ENCODE assay signal across 1 cellular context in the genomic region with DNA sequence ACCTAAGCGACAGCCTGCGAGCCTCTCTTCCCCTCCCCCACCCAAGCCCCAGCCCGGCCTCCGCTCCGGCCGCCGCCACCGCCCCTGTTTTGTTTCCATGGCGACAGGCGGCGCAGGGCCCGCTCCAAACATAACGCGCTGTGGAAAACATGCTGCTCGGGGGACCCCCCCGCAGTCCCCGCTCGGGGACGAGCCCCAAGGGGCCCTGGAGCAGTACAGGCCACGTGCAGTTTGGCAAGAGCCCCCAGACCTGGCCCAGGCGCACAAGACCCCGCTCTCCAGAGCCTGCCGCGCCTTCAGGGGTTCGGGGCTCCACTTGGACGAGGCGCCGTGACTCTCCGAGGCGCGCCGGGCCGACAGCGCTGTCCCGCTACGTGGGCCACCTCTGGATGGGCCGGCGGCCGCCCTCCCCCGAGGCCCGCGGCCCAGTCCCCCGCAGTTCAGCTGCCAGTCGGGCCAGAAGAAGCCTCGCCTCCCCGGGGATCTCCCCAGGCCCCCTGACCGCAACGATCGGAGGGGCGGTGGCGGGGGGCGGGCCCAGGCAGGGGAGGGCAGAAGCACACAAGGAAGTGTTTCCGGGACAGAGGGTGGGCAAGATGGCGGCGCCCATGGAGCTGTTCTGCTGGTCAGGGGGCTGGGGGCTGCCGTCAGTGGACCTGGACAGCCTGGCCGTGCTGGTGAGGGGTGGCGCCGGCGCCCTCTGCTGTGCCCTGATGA.
TF ChIP-seq lines count a peak whose summit lies in the region.

MTX1 (plus strand) TSS at position 40 of the 717 bp plus-strand sequence; CDS start at position 150, 110 bp downstream.

TF ChIP-seq in K562, 482 proteins besides CTCF, POLR2A, EP300 and RAD21 (continued from another document and continues in another):
- no peak for TF ChIP-seq THAP7 (CRISPR knock-in tag; IDR thresholded peaks at IDR 0.05)
- TF ChIP-seq ZNF282 (CRISPR knock-in tag; IDR thresholded peaks at IDR 0.05) = no peak
- TF ChIP-seq, protein P1, sequence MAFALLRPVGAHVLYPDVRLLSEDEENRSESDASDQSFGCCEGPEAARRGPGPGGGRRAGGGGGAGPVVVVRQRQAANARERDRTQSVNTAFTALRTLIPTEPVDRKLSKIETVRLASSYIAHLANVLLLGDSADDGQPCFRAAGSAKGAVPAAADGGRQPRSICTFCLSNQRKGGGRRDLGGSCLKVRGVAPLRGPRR (CRISPR knock-in tag; IDR thresholded peaks at IDR 0.05) = no peak
- TF ChIP-seq ZNF644 (tag; IDR thresholded peaks at IDR 0.05; ENCODE audit: low read depth) = 0 out of 2 replicates have a peak, but pooled peaks have one; percentile 61
- no peak for TF ChIP-seq NCOA2 (IDR thresholded peaks at IDR 0.05; ENCODE audit: partially characterized antibody in 2 of 2)
- no peak for TF ChIP-seq STAT6 (CRISPR knock-in tag; IDR thresholded peaks at IDR 0.05)
- TF ChIP-seq RFX5 (IDR thresholded peaks at IDR 0.05; ENCODE audit: low read depth, low read length) = no peak
- no peak for TF ChIP-seq XRCC4 (IDR thresholded peaks at IDR 0.05; ENCODE audit: extremely low read depth, insufficient read depth, insufficient read length)
- no peak for TF ChIP-seq SMAD3 (CRISPR knock-in tag; conservative IDR thresholded peaks at IDR 0.05)
- TF ChIP-seq U2AF1 (optimal IDR thresholded peaks at IDR 0.05; ENCODE audit: low read depth, low read length) = peak; percentile 87
- no peak for TF ChIP-seq ARNT (IDR thresholded peaks at IDR 0.05)
- TF ChIP-seq CCNT2 (IDR thresholded peaks at IDR 0.05; ENCODE audit: borderline replicate concordance, extremely low read depth, insufficient read length, low read depth, low read length) = peak; percentile 90
- no peak for TF ChIP-seq CREBBP (IDR thresholded peaks at IDR 0.05; ENCODE audit: low read depth, low read length)
- TF ChIP-seq BHLHE40 (IDR thresholded peaks at IDR 0.05; ENCODE audit: low read length) = 0 out of 2 replicates have a peak, but pooled peaks have one; percentile 10
- no peak for TF ChIP-seq FOXP1 (CRISPR knock-in tag; IDR thresholded peaks at IDR 0.05)
- TF ChIP-seq POLR2G (IDR thresholded peaks at IDR 0.05; ENCODE audit: low read depth, low read length) = peak; percentile 91
- TF ChIP-seq SETDB1 (IDR thresholded peaks at IDR 0.05; ENCODE audit: low read length) = no peak
- TF ChIP-seq, protein P2, sequence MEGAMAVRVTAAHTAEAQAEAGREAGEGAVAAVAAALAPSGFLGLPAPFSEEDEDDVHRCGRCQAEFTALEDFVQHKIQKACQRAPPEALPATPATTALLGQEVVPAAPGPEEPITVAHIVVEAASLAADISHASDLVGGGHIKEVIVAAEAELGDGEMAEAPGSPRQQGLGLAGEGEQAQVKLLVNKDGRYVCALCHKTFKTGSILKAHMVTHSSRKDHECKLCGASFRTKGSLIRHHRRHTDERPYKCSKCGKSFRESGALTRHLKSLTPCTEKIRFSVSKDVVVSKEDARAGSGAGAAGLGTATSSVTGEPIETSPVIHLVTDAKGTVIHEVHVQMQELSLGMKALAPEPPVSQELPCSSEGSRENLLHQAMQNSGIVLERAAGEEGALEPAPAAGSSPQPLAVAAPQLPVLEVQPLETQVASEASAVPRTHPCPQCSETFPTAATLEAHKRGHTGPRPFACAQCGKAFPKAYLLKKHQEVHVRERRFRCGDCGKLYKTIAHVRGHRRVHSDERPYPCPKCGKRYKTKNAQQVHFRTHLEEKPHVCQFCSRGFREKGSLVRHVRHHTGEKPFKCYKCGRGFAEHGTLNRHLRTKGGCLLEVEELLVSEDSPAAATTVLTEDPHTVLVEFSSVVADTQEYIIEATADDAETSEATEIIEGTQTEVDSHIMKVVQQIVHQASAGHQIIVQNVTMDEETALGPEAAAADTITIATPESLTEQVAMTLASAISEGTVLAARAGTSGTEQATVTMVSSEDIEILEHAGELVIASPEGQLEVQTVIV (CRISPR knock-in tag; IDR thresholded peaks at IDR 0.05; ENCODE audit: borderline replicate concordance) = no peak
- TF ChIP-seq ZNF140 (CRISPR knock-in tag; IDR thresholded peaks at IDR 0.05) = no peak
- TF ChIP-seq, protein P3, sequence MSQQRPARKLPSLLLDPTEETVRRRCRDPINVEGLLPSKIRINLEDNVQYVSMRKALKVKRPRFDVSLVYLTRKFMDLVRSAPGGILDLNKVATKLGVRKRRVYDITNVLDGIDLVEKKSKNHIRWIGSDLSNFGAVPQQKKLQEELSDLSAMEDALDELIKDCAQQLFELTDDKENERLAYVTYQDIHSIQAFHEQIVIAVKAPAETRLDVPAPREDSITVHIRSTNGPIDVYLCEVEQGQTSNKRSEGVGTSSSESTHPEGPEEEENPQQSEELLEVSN (IDR thresholded peaks at IDR 0.05; ENCODE audit: borderline replicate concordance in 1 of 2, extremely low read depth in 1 of 2, insufficient read depth in 1 of 2, insufficient read length in 1 of 2, low read depth in 1 of 2, low read length in 1 of 2, poor library complexity in 1 of 2, severe bottlenecking in 1 of 2) = peak; percentile 56 to 68
- no peak for TF ChIP-seq ZNF512 (tag; IDR thresholded peaks at IDR 0.05)
- no peak for TF ChIP-seq CBFA2T2 (conservative IDR thresholded peaks at IDR 0.05)
- TF ChIP-seq NONO (IDR thresholded peaks at IDR 0.05; ENCODE audit: low read depth in 2 of 2, low read length in 1 of 2) = no peak
- peak; percentile 23 for TF ChIP-seq RB1 (IDR thresholded peaks at IDR 0.05; ENCODE audit: low read depth)
- TF ChIP-seq RBM39 (optimal IDR thresholded peaks at IDR 0.05; ENCODE audit: low read depth, low read length) = no peak
- TF ChIP-seq HLTF (IDR thresholded peaks at IDR 0.05) = no peak
- 0 out of 2 replicates have a peak, but pooled peaks have one; percentile 4 for TF ChIP-seq ZNF431 (CRISPR knock-in tag; IDR thresholded peaks at IDR 0.05)
- TF ChIP-seq FOXO4 (CRISPR knock-in tag; IDR thresholded peaks at IDR 0.05) = no peak
- TF ChIP-seq HOXB6 (CRISPR knock-in tag; IDR thresholded peaks at IDR 0.05; ENCODE audit: borderline replicate concordance) = no peak
- no peak for TF ChIP-seq ZNF764 (CRISPR knock-in tag; IDR thresholded peaks at IDR 0.05; ENCODE audit: low read depth)
- no peak for TF ChIP-seq NELFE (IDR thresholded peaks at IDR 0.05; ENCODE audit: insufficient read depth, insufficient read length)
- no peak for TF ChIP-seq ARID2 (IDR thresholded peaks at IDR 0.05)
- peak in 1 of 2 experiments; percentile 73; a peak in 1 of 4 replicates for TF ChIP-seq ZNF639 (CRISPR knock-in tag; conservative IDR thresholded peaks at IDR 0.05 in 1 of 2, IDR thresholded peaks at IDR 0.05 in 1 of 2)
- TF ChIP-seq, protein P4, sequence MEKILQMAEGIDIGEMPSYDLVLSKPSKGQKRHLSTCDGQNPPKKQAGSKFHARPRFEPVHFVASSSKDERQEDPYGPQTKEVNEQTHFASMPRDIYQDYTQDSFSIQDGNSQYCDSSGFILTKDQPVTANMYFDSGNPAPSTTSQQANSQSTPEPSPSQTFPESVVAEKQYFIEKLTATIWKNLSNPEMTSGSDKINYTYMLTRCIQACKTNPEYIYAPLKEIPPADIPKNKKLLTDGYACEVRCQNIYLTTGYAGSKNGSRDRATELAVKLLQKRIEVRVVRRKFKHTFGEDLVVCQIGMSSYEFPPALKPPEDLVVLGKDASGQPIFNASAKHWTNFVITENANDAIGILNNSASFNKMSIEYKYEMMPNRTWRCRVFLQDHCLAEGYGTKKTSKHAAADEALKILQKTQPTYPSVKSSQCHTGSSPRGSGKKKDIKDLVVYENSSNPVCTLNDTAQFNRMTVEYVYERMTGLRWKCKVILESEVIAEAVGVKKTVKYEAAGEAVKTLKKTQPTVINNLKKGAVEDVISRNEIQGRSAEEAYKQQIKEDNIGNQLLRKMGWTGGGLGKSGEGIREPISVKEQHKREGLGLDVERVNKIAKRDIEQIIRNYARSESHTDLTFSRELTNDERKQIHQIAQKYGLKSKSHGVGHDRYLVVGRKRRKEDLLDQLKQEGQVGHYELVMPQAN (IDR thresholded peaks at IDR 0.05; ENCODE audit: borderline replicate concordance) = peak; percentile 97
- no peak for TF ChIP-seq SRSF3 (IDR thresholded peaks at IDR 0.05; ENCODE audit: insufficient read depth, low read length)
- peak; percentile 47; the same call in 1 of the 2 replicates for TF ChIP-seq ELF4 (CRISPR knock-in tag; IDR thresholded peaks at IDR 0.05)
- no peak for TF ChIP-seq MTF1 (CRISPR knock-in tag; IDR thresholded peaks at IDR 0.05; ENCODE audit: borderline replicate concordance)
- no peak for TF ChIP-seq FUS (optimal IDR thresholded peaks at IDR 0.05; ENCODE audit: low read depth, low read length)
- TF ChIP-seq HNRNPLL (IDR thresholded peaks at IDR 0.05; ENCODE audit: low read depth, low read length, poor library complexity, severe bottlenecking) = no peak
- no peak for TF ChIP-seq ZKSCAN8 (CRISPR knock-in tag; IDR thresholded peaks at IDR 0.05)
- TF ChIP-seq MAFF (IDR thresholded peaks at IDR 0.05; ENCODE audit: low read length) = no peak
- peak; percentile 37 for TF ChIP-seq NCOR1 (IDR thresholded peaks at IDR 0.05)
- TF ChIP-seq, protein P5, sequence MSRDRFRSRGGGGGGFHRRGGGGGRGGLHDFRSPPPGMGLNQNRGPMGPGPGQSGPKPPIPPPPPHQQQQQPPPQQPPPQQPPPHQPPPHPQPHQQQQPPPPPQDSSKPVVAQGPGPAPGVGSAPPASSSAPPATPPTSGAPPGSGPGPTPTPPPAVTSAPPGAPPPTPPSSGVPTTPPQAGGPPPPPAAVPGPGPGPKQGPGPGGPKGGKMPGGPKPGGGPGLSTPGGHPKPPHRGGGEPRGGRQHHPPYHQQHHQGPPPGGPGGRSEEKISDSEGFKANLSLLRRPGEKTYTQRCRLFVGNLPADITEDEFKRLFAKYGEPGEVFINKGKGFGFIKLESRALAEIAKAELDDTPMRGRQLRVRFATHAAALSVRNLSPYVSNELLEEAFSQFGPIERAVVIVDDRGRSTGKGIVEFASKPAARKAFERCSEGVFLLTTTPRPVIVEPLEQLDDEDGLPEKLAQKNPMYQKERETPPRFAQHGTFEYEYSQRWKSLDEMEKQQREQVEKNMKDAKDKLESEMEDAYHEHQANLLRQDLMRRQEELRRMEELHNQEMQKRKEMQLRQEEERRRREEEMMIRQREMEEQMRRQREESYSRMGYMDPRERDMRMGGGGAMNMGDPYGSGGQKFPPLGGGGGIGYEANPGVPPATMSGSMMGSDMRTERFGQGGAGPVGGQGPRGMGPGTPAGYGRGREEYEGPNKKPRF (IDR thresholded peaks at IDR 0.05; ENCODE audit: low read depth, low read length) = no peak
